1 cellular context compared by ENCODE assay signal in the genomic region with DNA sequence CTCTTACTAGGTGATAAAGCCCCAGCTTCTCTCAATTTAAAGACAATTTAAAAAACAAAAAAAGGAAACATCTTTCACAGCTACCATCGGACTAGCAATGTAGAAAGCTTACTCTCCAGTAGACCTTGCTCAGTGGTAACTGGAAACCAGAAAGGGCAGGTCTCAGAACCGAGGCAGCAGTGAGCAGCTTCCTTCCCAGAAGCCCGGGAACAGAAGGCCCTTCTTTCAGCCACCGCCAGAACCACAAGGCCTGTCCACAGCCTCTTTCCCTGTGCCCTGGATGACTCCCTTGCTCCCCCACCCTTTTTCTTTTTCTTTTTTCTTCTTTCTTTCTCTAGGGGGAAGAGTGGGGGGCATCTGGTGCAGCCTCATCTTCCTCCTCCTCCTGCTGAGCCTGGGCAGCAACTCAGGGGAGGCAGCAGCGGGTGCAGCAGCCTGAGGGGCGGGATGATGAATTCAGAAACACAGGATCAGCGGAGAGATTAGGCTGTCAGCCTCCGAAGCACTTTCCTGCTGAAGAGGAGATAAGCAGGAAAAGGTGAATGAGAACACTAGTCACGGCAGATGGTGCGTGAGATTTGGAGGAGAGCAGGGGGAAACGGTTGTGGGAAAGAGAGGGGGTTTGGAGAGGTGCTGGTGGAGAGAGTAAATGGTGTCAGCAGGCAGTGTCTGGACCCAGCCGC.
A peak's percentile ranks its signal among the peaks of the same experiment; 100 is the strongest.
TF ChIP-seq lines count a peak whose summit lies in the region.

No MANE protein-coding gene starts in this region.

TF ChIP-seq in K562, 482 proteins besides CTCF, POLR2A, EP300 and RAD21 (continued from another document and continues in another):
- TF ChIP-seq, protein P1, sequence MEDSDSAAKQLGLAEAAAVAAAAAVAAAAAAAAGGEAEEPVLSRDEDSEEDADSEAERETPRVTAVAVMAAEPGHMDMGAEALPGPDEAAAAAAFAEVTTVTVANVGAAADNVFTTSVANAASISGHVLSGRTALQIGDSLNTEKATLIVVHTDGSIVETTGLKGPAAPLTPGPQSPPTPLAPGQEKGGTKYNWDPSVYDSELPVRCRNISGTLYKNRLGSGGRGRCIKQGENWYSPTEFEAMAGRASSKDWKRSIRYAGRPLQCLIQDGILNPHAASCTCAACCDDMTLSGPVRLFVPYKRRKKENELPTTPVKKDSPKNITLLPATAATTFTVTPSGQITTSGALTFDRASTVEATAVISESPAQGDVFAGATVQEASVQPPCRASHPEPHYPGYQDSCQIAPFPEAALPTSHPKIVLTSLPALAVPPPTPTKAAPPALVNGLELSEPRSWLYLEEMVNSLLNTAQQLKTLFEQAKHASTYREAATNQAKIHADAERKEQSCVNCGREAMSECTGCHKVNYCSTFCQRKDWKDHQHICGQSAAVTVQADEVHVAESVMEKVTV (CRISPR knock-in tag; IDR thresholded peaks at IDR 0.05): no peak
- TF ChIP-seq ZNF780A (CRISPR knock-in tag; IDR thresholded peaks at IDR 0.05) (no peak), ZC3H11A (IDR thresholded peaks at IDR 0.05; ENCODE audit: low read depth, low read length) (no peak), ZNF764 (CRISPR knock-in tag; IDR thresholded peaks at IDR 0.05; ENCODE audit: low read depth) (no peak), TCFL5 (CRISPR knock-in tag; conservative IDR thresholded peaks at IDR 0.05) (no peak), ZKSCAN1 (IDR thresholded peaks at IDR 0.05; ENCODE audit: low read depth, low read length) (no peak), CBFB (CRISPR knock-in tag; IDR thresholded peaks at IDR 0.05) (no peak), CREB1 (IDR thresholded peaks at IDR 0.05) (peak; percentile 74; the same call in 1 of the 2 replicates), CREB1 (CRISPR knock-in tag; IDR thresholded peaks at IDR 0.05) (no peak), TCF7L2 (IDR thresholded peaks at IDR 0.05; ENCODE audit: low read depth, low read length) (no peak), OTX1 (CRISPR knock-in tag; IDR thresholded peaks at IDR 0.05) (no peak), HCFC1 (IDR thresholded peaks at IDR 0.05; ENCODE audit: low read depth, low read length) (no peak), BHLHE40 (IDR thresholded peaks at IDR 0.05; ENCODE audit: low read length) (no peak), POU5F1 (IDR thresholded peaks at IDR 0.05; ENCODE audit: borderline replicate concordance, low read depth, low read length, partially characterized antibody) (no peak), ELF4 (CRISPR knock-in tag; IDR thresholded peaks at IDR 0.05) (no peak), BRCA1 (IDR thresholded peaks at IDR 0.05) (no peak), BRCA1 (CRISPR knock-in tag; IDR thresholded peaks at IDR 0.05) (no peak), ZNF134 (CRISPR knock-in tag; conservative IDR thresholded peaks at IDR 0.05) (no peak), FOXP1 (CRISPR knock-in tag; IDR thresholded peaks at IDR 0.05) (no peak), ZNF586 (CRISPR knock-in tag; conservative IDR thresholded peaks at IDR 0.05) (no peak), CREBBP (IDR thresholded peaks at IDR 0.05; ENCODE audit: low read depth, low read length) (no peak), SNIP1 (IDR thresholded peaks at IDR 0.05; ENCODE audit: low read depth) (no peak), RB1 (IDR thresholded peaks at IDR 0.05; ENCODE audit: low read depth) (no peak), PURB (CRISPR knock-in tag; IDR thresholded peaks at IDR 0.05; ENCODE audit: low read depth) (no peak), FIP1L1 (IDR thresholded peaks at IDR 0.05; ENCODE audit: low read depth, low read length, poor library complexity, severe bottlenecking) (no peak), MCM2 (IDR thresholded peaks at IDR 0.05; ENCODE audit: low read depth) (no peak), NFIC (IDR thresholded peaks at IDR 0.05) (peak; percentile 86), CBX8 (IDR thresholded peaks at IDR 0.05; ENCODE audit: borderline replicate concordance, extremely low read depth, low read depth, low read length, poor library complexity, severe bottlenecking) (no peak), SMARCC2 (IDR thresholded peaks at IDR 0.05; ENCODE audit: low read depth) (peak; percentile 72; the same call in 1 of the 2 replicates), ZNF316 (IDR thresholded peaks at IDR 0.05) (0 out of 2 replicates have a peak, but pooled peaks have one; percentile 1), SNRNP70 (optimal IDR thresholded peaks at IDR 0.05; ENCODE audit: low read depth, low read length) (no peak), ZNF197 (CRISPR knock-in tag; IDR thresholded peaks at IDR 0.05; ENCODE audit: low read depth) (no peak), E2F8 (IDR thresholded peaks at IDR 0.05; ENCODE audit: low read depth, partially characterized antibody) (no peak), SMAD2 (IDR thresholded peaks at IDR 0.05; ENCODE audit: low read depth, low read length) (no peak), BRD9 (IDR thresholded peaks at IDR 0.05; ENCODE audit: low read depth, partially characterized antibody) (peak; percentile 65), NR1H2 (CRISPR knock-in tag; IDR thresholded peaks at IDR 0.05) (no peak), MECOM (CRISPR knock-in tag; IDR thresholded peaks at IDR 0.05) (no peak), ZNF431 (CRISPR knock-in tag; IDR thresholded peaks at IDR 0.05) (no peak), ZNF121 (CRISPR knock-in tag; conservative IDR thresholded peaks at IDR 0.05) (no peak), TOE1 (IDR thresholded peaks at IDR 0.05; ENCODE audit: borderline replicate concordance) (peak; percentile 30; the same call in 1 of the 2 replicates), TOE1 (CRISPR knock-in tag; IDR thresholded peaks at IDR 0.05; ENCODE audit: borderline replicate concordance, low read depth) (no peak), GATAD2A (IDR thresholded peaks at IDR 0.05) (peak; percentile 85; the same call in 1 of the 2 replicates), ZBTB26 (CRISPR knock-in tag; IDR thresholded peaks at IDR 0.05) (no peak), PHB (CRISPR knock-in tag; IDR thresholded peaks at IDR 0.05) (no peak), ZNF282 (CRISPR knock-in tag; IDR thresholded peaks at IDR 0.05) (no peak), HINFP (tag; conservative IDR thresholded peaks at IDR 0.05; ENCODE audit: low read depth) (no peak), E2F3 (CRISPR knock-in tag; IDR thresholded peaks at IDR 0.05) (no peak), BRF2 (IDR thresholded peaks at IDR 0.05; ENCODE audit: borderline replicate concordance, insufficient read depth, insufficient read length) (no peak), BRD4 (IDR thresholded peaks at IDR 0.05) (no peak), CEBPB (tag; IDR thresholded peaks at IDR 0.05) (no peak), MAZ (CRISPR knock-in tag; conservative IDR thresholded peaks at IDR 0.05 in 1 of 2, IDR thresholded peaks at IDR 0.05 in 1 of 2) (no peak)
- TF ChIP-seq, protein P2, sequence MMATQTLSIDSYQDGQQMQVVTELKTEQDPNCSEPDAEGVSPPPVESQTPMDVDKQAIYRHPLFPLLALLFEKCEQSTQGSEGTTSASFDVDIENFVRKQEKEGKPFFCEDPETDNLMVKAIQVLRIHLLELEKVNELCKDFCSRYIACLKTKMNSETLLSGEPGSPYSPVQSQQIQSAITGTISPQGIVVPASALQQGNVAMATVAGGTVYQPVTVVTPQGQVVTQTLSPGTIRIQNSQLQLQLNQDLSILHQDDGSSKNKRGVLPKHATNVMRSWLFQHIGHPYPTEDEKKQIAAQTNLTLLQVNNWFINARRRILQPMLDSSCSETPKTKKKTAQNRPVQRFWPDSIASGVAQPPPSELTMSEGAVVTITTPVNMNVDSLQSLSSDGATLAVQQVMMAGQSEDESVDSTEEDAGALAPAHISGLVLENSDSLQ (IDR thresholded peaks at IDR 0.05): peak; percentile 76
- TF ChIP-seq, protein P3, sequence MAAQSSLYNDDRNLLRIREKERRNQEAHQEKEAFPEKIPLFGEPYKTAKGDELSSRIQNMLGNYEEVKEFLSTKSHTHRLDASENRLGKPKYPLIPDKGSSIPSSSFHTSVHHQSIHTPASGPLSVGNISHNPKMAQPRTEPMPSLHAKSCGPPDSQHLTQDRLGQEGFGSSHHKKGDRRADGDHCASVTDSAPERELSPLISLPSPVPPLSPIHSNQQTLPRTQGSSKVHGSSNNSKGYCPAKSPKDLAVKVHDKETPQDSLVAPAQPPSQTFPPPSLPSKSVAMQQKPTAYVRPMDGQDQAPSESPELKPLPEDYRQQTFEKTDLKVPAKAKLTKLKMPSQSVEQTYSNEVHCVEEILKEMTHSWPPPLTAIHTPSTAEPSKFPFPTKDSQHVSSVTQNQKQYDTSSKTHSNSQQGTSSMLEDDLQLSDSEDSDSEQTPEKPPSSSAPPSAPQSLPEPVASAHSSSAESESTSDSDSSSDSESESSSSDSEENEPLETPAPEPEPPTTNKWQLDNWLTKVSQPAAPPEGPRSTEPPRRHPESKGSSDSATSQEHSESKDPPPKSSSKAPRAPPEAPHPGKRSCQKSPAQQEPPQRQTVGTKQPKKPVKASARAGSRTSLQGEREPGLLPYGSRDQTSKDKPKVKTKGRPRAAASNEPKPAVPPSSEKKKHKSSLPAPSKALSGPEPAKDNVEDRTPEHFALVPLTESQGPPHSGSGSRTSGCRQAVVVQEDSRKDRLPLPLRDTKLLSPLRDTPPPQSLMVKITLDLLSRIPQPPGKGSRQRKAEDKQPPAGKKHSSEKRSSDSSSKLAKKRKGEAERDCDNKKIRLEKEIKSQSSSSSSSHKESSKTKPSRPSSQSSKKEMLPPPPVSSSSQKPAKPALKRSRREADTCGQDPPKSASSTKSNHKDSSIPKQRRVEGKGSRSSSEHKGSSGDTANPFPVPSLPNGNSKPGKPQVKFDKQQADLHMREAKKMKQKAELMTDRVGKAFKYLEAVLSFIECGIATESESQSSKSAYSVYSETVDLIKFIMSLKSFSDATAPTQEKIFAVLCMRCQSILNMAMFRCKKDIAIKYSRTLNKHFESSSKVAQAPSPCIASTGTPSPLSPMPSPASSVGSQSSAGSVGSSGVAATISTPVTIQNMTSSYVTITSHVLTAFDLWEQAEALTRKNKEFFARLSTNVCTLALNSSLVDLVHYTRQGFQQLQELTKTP (IDR thresholded peaks at IDR 0.05; ENCODE audit: low read depth in 1 of 2, partially characterized antibody in 2 of 2): no peak
- TF ChIP-seq, protein P4, sequence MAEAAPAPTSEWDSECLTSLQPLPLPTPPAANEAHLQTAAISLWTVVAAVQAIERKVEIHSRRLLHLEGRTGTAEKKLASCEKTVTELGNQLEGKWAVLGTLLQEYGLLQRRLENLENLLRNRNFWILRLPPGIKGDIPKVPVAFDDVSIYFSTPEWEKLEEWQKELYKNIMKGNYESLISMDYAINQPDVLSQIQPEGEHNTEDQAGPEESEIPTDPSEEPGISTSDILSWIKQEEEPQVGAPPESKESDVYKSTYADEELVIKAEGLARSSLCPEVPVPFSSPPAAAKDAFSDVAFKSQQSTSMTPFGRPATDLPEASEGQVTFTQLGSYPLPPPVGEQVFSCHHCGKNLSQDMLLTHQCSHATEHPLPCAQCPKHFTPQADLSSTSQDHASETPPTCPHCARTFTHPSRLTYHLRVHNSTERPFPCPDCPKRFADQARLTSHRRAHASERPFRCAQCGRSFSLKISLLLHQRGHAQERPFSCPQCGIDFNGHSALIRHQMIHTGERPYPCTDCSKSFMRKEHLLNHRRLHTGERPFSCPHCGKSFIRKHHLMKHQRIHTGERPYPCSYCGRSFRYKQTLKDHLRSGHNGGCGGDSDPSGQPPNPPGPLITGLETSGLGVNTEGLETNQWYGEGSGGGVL (CRISPR knock-in tag; IDR thresholded peaks at IDR 0.05): no peak
- TF ChIP-seq, protein P5, sequence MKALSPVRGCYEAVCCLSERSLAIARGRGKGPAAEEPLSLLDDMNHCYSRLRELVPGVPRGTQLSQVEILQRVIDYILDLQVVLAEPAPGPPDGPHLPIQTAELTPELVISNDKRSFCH (CRISPR knock-in tag; IDR thresholded peaks at IDR 0.05): no peak
- TF ChIP-seq, protein P5 (tag; IDR thresholded peaks at IDR 0.05): no peak
